In genomic region chr17:47257651-47258339, GRCh38 we compare ENCODE assay signal across 10 cellular contexts. TPM values are rescaled to one million over a fixed set of nuclear protein-coding genes. Genes with fewer than 3 reads are reported as not detected.
DNase-seq lines count a peak whose midpoint lies in the region; ATAC-seq and TF ChIP-seq lines count a peak whose summit lies in the region.
"Had no signal": no experiment of that assay in that cellular context is flagged by ENCODE, and none has a peak within 500 bp of the region (broad histone marks: within the 10 kb centered on the region; RNA-seq: fewer than 3 reads in every experiment).

No MANE protein-coding gene starts in this region.

- no peak for TF ChIP-seq POLR2A in spleen (IDR thresholded peaks at IDR 0.05)

- no peak for ATAC-seq in GM21390 (IDR thresholded peaks at IDR 0.05; ENCODE audit: unreplicated experiment)
- ATAC-seq: natural killer cell had no signal

- H3K9me3 ChIP-seq in spleen, result no peaks in the 10 kb centered on the region

- H3K4me1 ChIP-seq in spleen, result peaks cover 10 to 54% (median 23%) of the 10 kb centered on the region in 6 donors

- H3K36me3 ChIP-seq in spleen, result no peaks in the 10 kb centered on the region

- peaks cover 0 to 53% (median 14%) of the 10 kb centered on the region in 7 donors for H3K27me3 ChIP-seq in spleen (replicated peaks in 1 of 7)

- in situ Hi-C loops in Caki2 (cut with HindIII; ENCODE audit: low pct_unique_long_range_greater_than_20kb, low sequenced_read_pairs), result no loop called here

- WGBS in spleen, 5 donors, result 12 to 19% (median 15%) methylated on average over 8 to 9 of the region's 9 CpGs

- no peak overlapping the region for H3K4me3 ChIP-seq in cardiac fibroblast (replicated peaks in 1 of 2; ENCODE audit: low read depth in 2 of 2, low read length in 2 of 2)
- H3K4me3 ChIP-seq in spleen, result no peak overlapping the region

- TF ChIP-seq CTCF in cardiac fibroblast (IDR thresholded peaks at IDR 0.05; ENCODE audit: low read depth, low read length) (no peak), spleen (IDR thresholded peaks at IDR 0.05 in 8 of 11, conservative IDR thresholded peaks at IDR 0.05 in 3 of 11) (peak in 1 of 11 experiments; percentile 9)

- intact Hi-C loops in spleen (cut with DNase I; ENCODE audit: low total_unique reads), result no loop called here

- H3K27ac ChIP-seq in spleen, result peak overlapping the region in 4 of 8 donors; percentile 8 to 37 (median 34)

- DNase-seq in Caki2 (ENCODE audit: low read depth) (peak; percentile 95), MV-4-11 (lab: John Stamatoyannopoulos, UW) (peak; percentile 61), cardiac fibroblast (ENCODE audit: low read depth in 2 of 2) (peak; percentile 75 to 77), non-pigmented ciliary epithelial cell (ENCODE audit: low read depth) (peak; percentile 40), midbrain (lab: John Stamatoyannopoulos, UW) (no peak), spleen (no peak), NCI-H2081 (lab: John Stamatoyannopoulos, UW) (no peak)
- DNase-seq: DMS153, natural killer cell had no signal

RNA-seq across cellular contexts. Expression of gene ITGB3, which starts 4.2 kb away (rescaled TPM):
- 138 TPM in 2 replicates for total RNA-seq in Caki2 (2014; rRNA removed; shearing (Covaris generic); ENCODE audit: low replicate concordance)
- total RNA-seq in spleen, result 10 to 100 TPM; 19.1 to 56.0 (median 32.6) TPM
- 1 to 10 TPM in 1 of 3 donors, under 1 TPM in 2; 0.30 to 1.1 (median 0.73) TPM for polyA plus RNA-seq in spleen

RNA-seq across cellular contexts. Expression of gene MYL4, which starts 48.6 kb away (rescaled TPM):
- not detected in 2 replicates for total RNA-seq in Caki2 (2014; rRNA removed; shearing (Covaris generic); ENCODE audit: low replicate concordance)
- 1 to 10 TPM in 5 of 7 donors, under 1 TPM in 2; 0.55 to 8.3 (median 3.9) TPM for total RNA-seq in spleen
- 1 to 10 TPM in 1 of 3 donors, under 1 TPM in 2; 0.39 to 1.6 (median 0.63) TPM for polyA plus RNA-seq in spleen

Comparison
In these comparisons a context has a peak if more than half of its experiments do, and no peak if none do; other contexts are left out.
1. DNase-seq: peak in Caki2 (single experiment), MV-4-11 (single experiment), cardiac fibroblast (2 of 2) and non-pigmented ciliary epithelial cell (single experiment); none in midbrain (single experiment), spleen (single experiment) and NCI-H2081 (0 of 2).